In genomic region chr14:51239813-51240803, GRCh38 we compare ENCODE assay signal across 8 cellular contexts. TPM values are rescaled to one million over a fixed set of nuclear protein-coding genes. Genes with fewer than 3 reads are reported as not detected.
DNase-seq lines count a peak whose midpoint lies in the region; ATAC-seq, FAIRE-seq and TF ChIP-seq lines count a peak whose summit lies in the region.

TSS of gene TMX1 (plus strand) at chr14:51240247. CDS start at chr14:51240293, 46 bp downstream.

- H3K9me3 Mint-ChIP-seq in Caco-2 (ENCODE audit: unreplicated experiment): no peaks in the 10 kb centered on the region

- peak within 1 kb of the TSS; percentile 85 for H3K18ac ChIP-seq in H1 (ENCODE audit: extremely low read depth, low read length)

- peak within 1 kb of the TSS; percentile 91 for H2AFZ ChIP-seq in H1 (ENCODE audit: low read length)

- POLR2A ChIA-PET in Caco-2 (lab: Charles Lee): no interaction called here
- POLR2A ChIA-PET in activated CD8-positive, alpha-beta memory T cell treated with anti-CD3 and anti-CD28 coated beads for 36 hours (lab: Charles Lee): interaction anchor here (1.0 kb wide), 1 partner anchor 145 kb away, joined by 4 read pairs; the partner anchor contains the start of gene TRIM9
- POLR2A ChIA-PET in H1 (lab: Charles Lee; ENCODE audit: partially characterized antibody): interaction anchor here (0.5 to 1.3 kb wide), 4 partner anchors 10 to 1941 kb away, joined by 3 to 7 read pairs (median 4); no protein-coding TSS in a partner anchor

- H3K14ac ChIP-seq in H1 (ENCODE audit: insufficient read length): no peak within 1 kb of the TSS

- intact Hi-C loops in Caco-2 (cut with micrococcal nuclease; ENCODE audit: unreplicated experiment): no loop called here

- H3K4me1 ChIP-seq in Caco-2 (0 out of 2 replicates have a peak, but pooled peaks cover 8% of the 10 kb centered on the region), H1 (replicated peaks in 1 of 4; ENCODE audit: control insufficient read depth in 3 of 4, insufficient read depth in 4 of 4, low read length in 3 of 4) (peaks cover 2 to 10% (median 9%) of the 10 kb centered on the region in 4 experiments; a peak in 6 of 7 replicates)

- H3K4me3 ChIP-seq in Caco-2 (ENCODE audit: low read depth, low read length) (peak within 1 kb of the TSS; percentile 93), H1 (ENCODE audit: extremely low read depth in 1 of 4, insufficient read depth in 2 of 4, low read depth in 3 of 4, low read length in 4 of 4) (peak within 1 kb of the TSS; percentile 65 to 97 (median 92))

- H3K27ac Mint-ChIP-seq in Caco-2 (ENCODE audit: unreplicated experiment): no peak within 1 kb of the TSS

- peaks cover 8% of the 10 kb centered on the region for H3K36me3 Mint-ChIP-seq in Caco-2 (ENCODE audit: insufficient read depth, unreplicated experiment)

- no peaks in the 10 kb centered on the region for H3K36me3 ChIP-seq in Caco-2 (ENCODE audit: control insufficient read depth, insufficient read depth, low read length)
- peaks cover 0 to 12% (median 0%) of the 10 kb centered on the region in 4 experiments; a peak in 5 of 8 replicates for H3K36me3 ChIP-seq in H1 (ENCODE audit: control insufficient read depth in 2 of 4, insufficient read depth in 4 of 4, low read length in 3 of 4)

- FAIRE-seq in H1 (lab: Jason Lieb, UNC): peak; percentile 97

- peak within 1 kb of the TSS; percentile 67 to 97 (median 93) for H3K9ac ChIP-seq in H1 (replicated peaks in 1 of 4; ENCODE audit: extremely low read depth in 1 of 4, low read depth in 3 of 4, low read length in 3 of 4)

- no peaks in the 10 kb centered on the region for H3K23me2 ChIP-seq in H1 (ENCODE audit: low read depth, low read length)

- H3K27me3 Mint-ChIP-seq in Caco-2 (ENCODE audit: insufficient read depth, unreplicated experiment): no peaks in the 10 kb centered on the region

- no peak for TF ChIP-seq EP300 in H1 (IDR thresholded peaks at IDR 0.05; ENCODE audit: borderline replicate concordance in 1 of 2, low read depth in 2 of 2, low read length in 2 of 2)

- ATAC-seq in GM21367 (IDR thresholded peaks at IDR 0.05; ENCODE audit: unreplicated experiment): peak; percentile 86

- H4K20me1 ChIP-seq in H1 (replicated peaks in 1 of 2; ENCODE audit: control insufficient read depth in 1 of 2, insufficient read depth in 2 of 2, low read length in 2 of 2): peaks cover 5 to 10% of the 10 kb centered on the region in 2 experiments

- no peak for TF ChIP-seq RAD21 in H1 (IDR thresholded peaks at IDR 0.05 in 1 of 2, conservative IDR thresholded peaks at IDR 0.05 in 1 of 2; ENCODE audit: low read depth in 2 of 2, low read length in 2 of 2)

- H3K27ac ChIP-seq in H1 (ENCODE audit: low read depth, low read length): peak within 1 kb of the TSS; percentile 92

- H4K5ac ChIP-seq in H1 (ENCODE audit: insufficient read length, low read depth, low read length): peak within 1 kb of the TSS; percentile 93

- H2BK120ac ChIP-seq in H1 (replicated peaks; ENCODE audit: low read depth, low read length): peak within 1 kb of the TSS; percentile 38

- H3K4me1 Mint-ChIP-seq in Caco-2 (ENCODE audit: low read depth, unreplicated experiment): no peaks in the 10 kb centered on the region

- no peak within 1 kb of the TSS for H2BK15ac ChIP-seq in H1 (ENCODE audit: low read length)

- peak within 1 kb of the TSS; percentile 95 for H4K8ac ChIP-seq in H1 (ENCODE audit: extremely low read depth, insufficient read depth, low read length)

- H4K91ac ChIP-seq in H1 (replicated peaks; ENCODE audit: insufficient read length, low read length): peak within 1 kb of the TSS; percentile 100

- 3% methylated on average over 65 of the region's 65 CpGs; no CpG with 5 or more reads in 1 of the 2 experiments for WGBS in H1 (ENCODE audit: extremely low coverage in 1 of 2, insufficient coverage in 1 of 2, insufficient read length in 1 of 2, insufficient replicate concordance in 2 of 2, low coverage in 1 of 2, low lambda C conversion rate in 2 of 2, missing lambda C conversion rate in 1 of 2), 2 experiments

- no peak within 1 kb of the TSS for H2BK20ac ChIP-seq in H1 (ENCODE audit: low read length)

- DNase-seq in Caco-2 (peak; percentile 97 to 98), HT1080 (ENCODE audit: low read depth) (peak; percentile 99), NOMO-1 (lab: John Stamatoyannopoulos, UW; ENCODE audit: unreplicated experiment in 2 of 2) (peak; percentile 95 to 97), H1 (ENCODE audit: low read depth in 1 of 2, low spot score in 2 of 2) (peak; percentile 92 to 96), medulla oblongata (ENCODE audit: extremely low spot score) (peak; percentile 100)
- DNase-seq in stimulated activated CD8-positive, alpha-beta memory T cell treated with anti-CD3 and anti-CD28 coated beads, Interleukin-12 subunit alpha, Interleukin-12 subunit beta, amount 100 ng/mL, for 1 hour (ENCODE audit: low read depth): peak; percentile 73

- peak within 1 kb of the TSS; percentile 100 for H2BK5ac ChIP-seq in H1 (ENCODE audit: low read depth, low read length)

- no peaks in the 10 kb centered on the region for H3K27me3 ChIP-seq in Caco-2 (replicated peaks; ENCODE audit: control insufficient read depth, insufficient read depth, low read length)
- no peaks in the 10 kb centered on the region for H3K27me3 ChIP-seq in H1 (replicated peaks in 1 of 4; ENCODE audit: control insufficient read depth in 3 of 4, extremely low read depth in 1 of 4, insufficient read depth in 3 of 4, low read length in 3 of 4)

- H3K9me3 ChIP-seq in Caco-2 (no peaks in the 10 kb centered on the region), H1 (ENCODE audit: insufficient read depth in 2 of 2, low read depth in 1 of 2, low read length in 1 of 2) (no peaks in the 10 kb centered on the region)

- H3K4me3 Mint-ChIP-seq in Caco-2 (ENCODE audit: unreplicated experiment): no peak within 1 kb of the TSS

- H3K79me2 ChIP-seq in H1 (ENCODE audit: control insufficient read depth in 1 of 2, insufficient read depth in 2 of 2, low read length in 2 of 2): peaks cover 25 to 53% of the 10 kb centered on the region in 2 experiments

- no peaks in the 10 kb centered on the region for H3K79me1 ChIP-seq in H1 (ENCODE audit: low read depth, low read length)

- H2AK5ac ChIP-seq in H1 (ENCODE audit: low read depth, low read length): no peak within 1 kb of the TSS

- CTCF ChIA-PET in Caco-2 (lab: Charles Lee) (interaction anchor here (0.6 to 0.7 kb wide), 2 partner anchors 640 to 756 kb away, joined by 5 to 7 read pairs; no protein-coding TSS in a partner anchor), H1 (lab: Charles Lee; ENCODE audit: partially characterized antibody) (interaction anchor here (0.7 to 1.1 kb wide), 2 partner anchors 27 to 804 kb away, joined by 3 read pairs; no protein-coding TSS in a partner anchor)
- CTCF ChIA-PET in activated CD8-positive, alpha-beta memory T cell treated with anti-CD3 and anti-CD28 coated beads for 36 hours (lab: Charles Lee): interaction anchor here (0.6 kb wide), 1 partner anchor 228 kb away, joined by 3 read pairs; no protein-coding TSS in a partner anchor

- TF ChIP-seq POLR2A in H1 (IDR thresholded peaks at IDR 0.05; ENCODE audit: control extremely low read depth in 1 of 2, low read depth in 2 of 2, low read length in 2 of 2): peak; percentile 93

- H3K56ac ChIP-seq in H1 (replicated peaks; ENCODE audit: insufficient read length, low read depth, low read length): peak within 1 kb of the TSS; percentile 95

- no peak within 1 kb of the TSS for H3K23ac ChIP-seq in H1 (ENCODE audit: insufficient read length)

- BruUV-seq in Caco-2 (replicated peaks; lab: Mats Ljungman, UMichigan): no TSS peak

- H2BK12ac ChIP-seq in H1 (ENCODE audit: low read depth, low read length): peak within 1 kb of the TSS; percentile 82; the same call in 1 of the 2 replicates

- TF ChIP-seq CTCF in Caco-2 (IDR thresholded peaks at IDR 0.05; ENCODE audit: insufficient read depth in 1 of 2, low read depth in 1 of 2, low read length in 1 of 2, severe bottlenecking in 1 of 2, unreplicated experiment in 1 of 2) (peak in 1 of 2 experiments; percentile 6), H1 (IDR thresholded peaks at IDR 0.05; ENCODE audit: control extremely low read depth in 1 of 3, insufficient read depth in 1 of 3, low read depth in 1 of 3, low read length in 3 of 3) (peak in 1 of 3 experiments; percentile 11; a peak in 1 of 4 replicates)

- peak within 1 kb of the TSS; percentile 99 for H3K4ac ChIP-seq in H1 (replicated peaks; ENCODE audit: insufficient read length, low read depth, low read length)

- H3K4me2 ChIP-seq in H1 (ENCODE audit: insufficient read depth in 1 of 2, low read depth in 2 of 2, low read length in 2 of 2): peak within 1 kb of the TSS; percentile 63 to 80

TF ChIP-seq in H1, 55 proteins besides CTCF, POLR2A, EP300 and RAD21 (continues in another document):
- TF ChIP-seq YY1 (IDR thresholded peaks at IDR 0.05; ENCODE audit: low read depth, low read length): peak; percentile 89
- TF ChIP-seq BCL11A (IDR thresholded peaks at IDR 0.05; ENCODE audit: low read depth in 2 of 2, low read length in 2 of 2): no peak
- no peak for TF ChIP-seq FOSL1 (IDR thresholded peaks at IDR 0.05; ENCODE audit: insufficient read depth, low read depth, low read length)
- no peak; the same call in none of the 2 replicates for TF ChIP-seq CREB1 (IDR thresholded peaks at IDR 0.05)
- TF ChIP-seq RBBP5 (IDR thresholded peaks at IDR 0.05; ENCODE audit: borderline replicate concordance, low read depth, low read length): peak; percentile 72
- TF ChIP-seq ASH2L (IDR thresholded peaks at IDR 0.05; ENCODE audit: low read length): peak; percentile 97
- TF ChIP-seq KDM1A (IDR thresholded peaks at IDR 0.05; ENCODE audit: borderline replicate concordance, low read length): no peak
- TF ChIP-seq TAF1 (IDR thresholded peaks at IDR 0.05; ENCODE audit: low read depth, low read length): peak; percentile 84
- no peak for TF ChIP-seq GABPA (IDR thresholded peaks at IDR 0.05; ENCODE audit: borderline replicate concordance, insufficient read depth, low read length)

RNA-seq across cellular contexts. Expression of gene TMX1, which starts in this region (rescaled TPM):
- total RNA-seq in Caco-2 (2022): 40.6 and 44.7 TPM in 2 replicates
- 61.5 and 62.8 TPM in 2 replicates for total RNA-seq in HT1080 (2014; rRNA removed; shearing (Covaris generic))
- 76.5 and 83.5 TPM in 2 replicates for polyA plus RNA-seq in HT1080 (2015; cell fraction: cytosol; rRNA removed)
- polyA plus RNA-seq in HT1080 (2015; cell fraction: nucleus; rRNA removed): 61.1 and 65.2 TPM in 2 replicates
- 10 to 100 TPM; 57.8 to 59.2 TPM for total RNA-seq in activated CD8-positive, alpha-beta memory T cell treated with anti-CD3 and anti-CD28 coated beads for 36 hours
- 84.0 and 84.8 TPM in 2 replicates for total RNA-seq in H1 (2021; fragmentation: NEBNext Ultra II Directional; extraction: Animal tissue kit (Norgen Biotek cat#: 25700))
- 22.8 and 26.6 TPM in 2 replicates for polyA plus RNA-seq in H1 (2011; rRNA removed)
- 35.3 TPM for polyA plus RNA-seq in H1 (2011; cell fraction: cytosol; rRNA removed)
- polyA plus RNA-seq in H1 (2011; cell fraction: nucleus; rRNA removed): 17.4 TPM
- polyA plus RNA-seq in H1 (2012, experiment 1 of 2): 34.2 to 65.9 TPM (median 43.0 TPM) in 4 replicates
- 6.1 TPM for polyA plus RNA-seq in H1 (2012, experiment 2 of 2)
- polyA plus RNA-seq in H1 (2013, experiment 1 of 2): 63.3 TPM
- 76.9 TPM for polyA plus RNA-seq in H1 (2013, experiment 2 of 2)
- polyA minus RNA-seq in H1 (2011; rRNA and poly(A)+ RNA removed): 29.6 and 37.6 TPM in 2 replicates
- 45.7 TPM for polyA minus RNA-seq in H1 (2011; cell fraction: cytosol; rRNA and poly(A)+ RNA removed)
- polyA minus RNA-seq in H1 (2011; cell fraction: nucleus; rRNA and poly(A)+ RNA removed): 52.5 TPM

Comparison
In these comparisons a context has a peak if more than half of its experiments do, and no peak if none do; other contexts are left out.
1. Peak in every context shown above with its lines: DNase-seq, ATAC-seq, H3K4me3 ChIP-seq and H3K27ac ChIP-seq.